Comparison of ENCODE assay signal across 18 cellular contexts in genomic region chr5:107805166-107805565, GRCh38.
"Had no signal": no experiment of that assay in that cellular context is flagged by ENCODE, and none has a peak within 500 bp of the region (broad histone marks: within the 10 kb centered on the region; RNA-seq: fewer than 3 reads in every experiment).

No MANE protein-coding gene starts in this region.

- H3K4me3 Mint-ChIP-seq: central memory CD8-positive, alpha-beta T cell; stimulated activated naive CD8-positive, alpha-beta T cell treated with anti-CD3 and anti-CD28 coated beads, Interleukin-15, Interleukin-2, amounts not matched to agents 100 ng/mL and 50 ng/mL, for 24 hours had no signal

- H3K27me3 ChIP-seq: brain microvascular endothelial cell, right lobe of liver, suprapubic skin had no signal

- H3K27ac Mint-ChIP-seq: stimulated activated naive CD8-positive, alpha-beta T cell treated with anti-CD3 and anti-CD28 coated beads, Interleukin-15, Interleukin-2, amounts not matched to agents 100 ng/mL and 50 ng/mL, for 24 hours had no signal

- H3K27ac ChIP-seq: brain microvascular endothelial cell, coronary artery, psoas muscle, right lobe of liver, suprapubic skin had no signal

- H3K4me3 ChIP-seq: coronary artery, lung, psoas muscle, right lobe of liver, smooth muscle cell, suprapubic skin had no signal

- H3K36me3 ChIP-seq: brain microvascular endothelial cell, right lobe of liver, suprapubic skin had no signal

- H3K4me1 ChIP-seq: psoas muscle, right lobe of liver, suprapubic skin had no signal

- H3K9me3 Mint-ChIP-seq: central memory CD8-positive, alpha-beta T cell; stimulated activated naive CD8-positive, alpha-beta T cell treated with anti-CD3 and anti-CD28 coated beads, Interleukin-15, Interleukin-2, amounts not matched to agents 100 ng/mL and 50 ng/mL, for 24 hours had no signal

- H3K4me2 ChIP-seq: smooth muscle cell had no signal

- ATAC-seq: activated CD4-positive, CD25-positive, alpha-beta regulatory T cell treated with anti-CD3 and anti-CD28 coated beads, Interleukin-2, amount 50 U/mL, for 24 hours; psoas muscle; right lobe of liver had no signal

- H3K4me1 Mint-ChIP-seq: central memory CD8-positive, alpha-beta T cell had no signal

- H3K9me3 ChIP-seq: psoas muscle, right lobe of liver, suprapubic skin had no signal

- DNase-seq: activated CD4-positive, alpha-beta T cell treated with anti-CD3 and anti-CD28 coated beads, Interleukin-2, amount 50 U/mL, for 1 hour; activated CD8-positive, alpha-beta memory T cell treated with anti-CD3 and anti-CD28 coated beads for 24 hours; activated naive CD4-positive, alpha-beta T cell treated with Interleukin-2 at 50 U/mL for 16 hours; anterior cingulate cortex; brain microvascular endothelial cell; effector memory CD4-positive, alpha-beta T cell; foreskin fibroblast; head of caudate nucleus; midbrain; psoas muscle; right lobe of liver had no signal

- H3K27me3 Mint-ChIP-seq: central memory CD8-positive, alpha-beta T cell; stimulated activated naive CD8-positive, alpha-beta T cell treated with anti-CD3 and anti-CD28 coated beads, Interleukin-15, Interleukin-2, amounts not matched to agents 100 ng/mL and 50 ng/mL, for 24 hours had no signal
